ENCODE assay signal across 8 cellular contexts in genomic region chr13:32314968-32315254, GRCh38. TPM values are rescaled to one million over a fixed set of nuclear protein-coding genes. Genes with fewer than 3 reads are reported as not detected.
DNase-seq lines count a peak whose midpoint lies in the region; ATAC-seq lines count a peak whose summit lies in the region.

No MANE protein-coding gene starts in this region.

- H3K27me3 Mint-ChIP-seq in central memory CD8-positive, alpha-beta T cell, result no peaks in the 10 kb centered on the region

- ATAC-seq in GM19467 (IDR thresholded peaks at IDR 0.05; ENCODE audit: unreplicated experiment) (peak; percentile 9), left lobe of liver (peak; percentile 7)
- peak; percentile 84 for ATAC-seq in central memory CD8-positive, alpha-beta T cell (replicated peaks; ENCODE audit: extremely low read depth, poor library complexity, severe bottlenecking)

- peak overlapping the region; percentile 91 for H3K4me3 ChIP-seq in HUES48 (ENCODE audit: low read depth, low read length)

- peaks cover 8% of the 10 kb centered on the region for H3K4me1 ChIP-seq in HUES48 (ENCODE audit: control insufficient read depth, insufficient read depth, low read length)

- H3K27ac ChIP-seq in HUES48 (ENCODE audit: low read depth, low read length), result peak overlapping the region; percentile 95

- peaks cover 11% of the 10 kb centered on the region for H3K4me1 Mint-ChIP-seq in central memory CD8-positive, alpha-beta T cell

- no peaks in the 10 kb centered on the region for H3K9me3 ChIP-seq in HUES48 (ENCODE audit: control insufficient read depth, insufficient read depth, low read length)

- H3K27ac Mint-ChIP-seq in central memory CD8-positive, alpha-beta T cell (ENCODE audit: low read depth), result peak overlapping the region; percentile 98

- DNase-seq in CMK (ENCODE audit: low read depth), result peak; percentile 25
- DNase-seq in T-helper 9 cell, result peak; percentile 38
- peak; percentile 56 to 72 for DNase-seq in central memory CD8-positive, alpha-beta T cell (ENCODE audit: low spot score in 2 of 2)
- no peak for DNase-seq in left lobe of liver (ENCODE audit: low spot score)
- peak; percentile 34 for DNase-seq in stimulated activated CD8-positive, alpha-beta memory T cell treated with anti-CD3 and anti-CD28 coated beads, Interleukin-15, amount 100 ng/mL, for 1 hour (ENCODE audit: low read depth)
- DNase-seq in islet precursor cell, result no peak

- peaks cover 18% of the 10 kb centered on the region for H3K36me3 Mint-ChIP-seq in central memory CD8-positive, alpha-beta T cell (ENCODE audit: insufficient read depth)

- peak overlapping the region; percentile 97 for H3K9ac ChIP-seq in HUES48 (ENCODE audit: low read depth, low read length)

- no peaks in the 10 kb centered on the region for H3K9me3 Mint-ChIP-seq in central memory CD8-positive, alpha-beta T cell

- H3K27me3 ChIP-seq in HUES48 (ENCODE audit: control insufficient read depth, insufficient read depth, low read length), result no peaks in the 10 kb centered on the region

- peak overlapping the region; percentile 91 for H3K4me3 Mint-ChIP-seq in central memory CD8-positive, alpha-beta T cell

- peaks cover 16% of the 10 kb centered on the region for H3K36me3 ChIP-seq in HUES48 (ENCODE audit: control insufficient read depth, insufficient read depth, low read length)

RNA-seq across cellular contexts. Expression of gene ZAR1L, which starts 0.3 kb away (rescaled TPM):
- total RNA-seq in left lobe of liver, result not detected

RNA-seq across cellular contexts. Expression of gene BRCA2, which starts 0.4 kb away (rescaled TPM):
- 0.53 TPM for total RNA-seq in left lobe of liver

Comparison
In these comparisons a context has a peak if more than half of its experiments do, and no peak if none do; other contexts are left out.
1. DNase-seq: peak in CMK (single experiment), T-helper 9 cell (single experiment), central memory CD8-positive, alpha-beta T cell (2 of 2) and stimulated activated CD8-positive, alpha-beta memory T cell treated with anti-CD3 and anti-CD28 coated beads, Interleukin-15, amount 100 ng/mL, for 1 hour (single experiment); none in left lobe of liver (single experiment) and islet precursor cell (single experiment).
2. ATAC-seq: peak in every context shown above with its lines; median percentile 84 in central memory CD8-positive, alpha-beta T cell; 9 in GM19467; 7 in left lobe of liver.